In genomic region chr3:12754315-12754714, GRCh38 we compare ENCODE assay signal across 12 cellular contexts. TPM values are rescaled to one million over a fixed set of nuclear protein-coding genes. Genes with fewer than 3 reads are reported as not detected.
DNase-seq lines count a peak whose midpoint lies in the region; ATAC-seq and TF ChIP-seq lines count a peak whose summit lies in the region.
"Had no signal": no experiment of that assay in that cellular context is flagged by ENCODE, and none has a peak within 500 bp of the region (broad histone marks: within the 10 kb centered on the region; RNA-seq: fewer than 3 reads in every experiment).

No MANE protein-coding gene starts in this region.

- in situ Hi-C loops in mammary epithelial cell (cut with MboI; ENCODE audit: low sequenced_read_pairs in 2 of 2): no loop called here

- H3K4me2 ChIP-seq in PC-9 (peak overlapping the region; percentile 58), mammary epithelial cell (ENCODE audit: insufficient read depth, low read depth, low read length) (peak overlapping the region; percentile 18), mesenchymal stem cell (ENCODE audit: low read length, poor library complexity, severe bottlenecking) (no peak overlapping the region)

- peaks cover 58% of the 10 kb centered on the region; the same call in 1 of the 2 replicates for H3F3A ChIP-seq in PC-9 (ENCODE audit: insufficient read depth, low read depth)

- H2AK5ac ChIP-seq in mesenchymal stem cell (ENCODE audit: low read length, severe bottlenecking): peak overlapping the region; percentile 49

- POLR2A ChIA-PET in PC-9 (lab: Charles Lee; ENCODE audit: unreplicated experiment): interaction anchor here (0.7 kb wide), 1 partner anchor 12 kb away, joined by 5 read pairs; no protein-coding TSS in a partner anchor

- H3K79me1 ChIP-seq in mesenchymal stem cell (replicated peaks; ENCODE audit: low read length, poor library complexity, severe bottlenecking): no peaks in the 10 kb centered on the region

- no peak overlapping the region for H3K9ac ChIP-seq in mammary epithelial cell (ENCODE audit: insufficient read depth, low read length)
- no peak overlapping the region for H3K9ac ChIP-seq in mesenchymal stem cell (ENCODE audit: low read length)

- H3K9me3 ChIP-seq in PC-9 (ENCODE audit: insufficient read depth, low read depth) (no peaks in the 10 kb centered on the region; the same call in 1 of the 2 replicates), mammary epithelial cell (replicated peaks; ENCODE audit: insufficient read depth, low read length) (no peaks in the 10 kb centered on the region), mesenchymal stem cell (ENCODE audit: control insufficient read depth, low read length) (no peaks in the 10 kb centered on the region)
- H3K9me3 ChIP-seq: HAP-1 had no signal

- H4K20me1 ChIP-seq in PC-9 (ENCODE audit: insufficient read depth): no peaks in the 10 kb centered on the region
- no peaks in the 10 kb centered on the region for H4K20me1 ChIP-seq in mammary epithelial cell (ENCODE audit: insufficient read depth, low read length)

- H3K36me3 ChIP-seq in PC-9 (ENCODE audit: low read depth) (peaks cover 3% of the 10 kb centered on the region; the same call in 1 of the 2 replicates), mammary epithelial cell (ENCODE audit: insufficient read depth, low read length) (peaks cover 20% of the 10 kb centered on the region), mesenchymal stem cell (ENCODE audit: control insufficient read depth in 1 of 2, insufficient read depth in 2 of 2, low read depth in 1 of 2, low read length in 2 of 2) (no peaks in the 10 kb centered on the region)
- H3K36me3 ChIP-seq: HAP-1 had no signal

- no peak overlapping the region for H2BK12ac ChIP-seq in mesenchymal stem cell (ENCODE audit: low read length in 2 of 2)

- H3K27me3 ChIP-seq in PC-9 (ENCODE audit: insufficient read depth, low read depth) (no peaks in the 10 kb centered on the region), mammary epithelial cell (ENCODE audit: insufficient read depth, low read length) (no peaks in the 10 kb centered on the region), mesenchymal stem cell (ENCODE audit: control insufficient read depth in 1 of 2, insufficient read depth in 1 of 2, low read length in 2 of 2) (peaks cover 0 to 18% of the 10 kb centered on the region in 2 experiments)

- BruUV-seq in PC-9 (replicated peaks; lab: Mats Ljungman, UMichigan) (no TSS peak), mammary epithelial cell (replicated peaks; lab: Mats Ljungman, UMichigan) (no TSS peak)

- no peak overlapping the region for H2BK120ac ChIP-seq in mesenchymal stem cell (ENCODE audit: low read depth, low read length)

- CTCF ChIA-PET in PC-9 (lab: Charles Lee): interaction anchor here (0.6 to 1.5 kb wide), 3 partner anchors 9 to 87 kb away, joined by 4 read pairs; partner anchors contain the start of gene RPL32
- CTCF ChIA-PET in mammary epithelial cell (lab: Charles Lee; ENCODE audit: low non-redundant PET): no interaction called here

- H2BK15ac ChIP-seq in mesenchymal stem cell (ENCODE audit: low read depth, poor library complexity, severe bottlenecking): no peak overlapping the region

- dilution Hi-C loops in mammary epithelial cell (cut with HindIII; ENCODE audit: low sequenced_read_pairs): no loop called here

- H3K9me2 ChIP-seq in PC-9 (ENCODE audit: insufficient read depth): no peaks in the 10 kb centered on the region; the same call in 1 of the 2 replicates

- 95% methylated on average over 1 of the region's 1 CpG for WGBS in mammary epithelial cell (ENCODE audit: low coverage, missing lambda C conversion rate)
- 100% methylated on average over 1 of the region's 1 CpG for WGBS in mesenchymal stem cell

- H3K4me1 ChIP-seq in PC-9 (replicated peaks; ENCODE audit: insufficient read depth) (peaks cover 79% of the 10 kb centered on the region), mammary epithelial cell (ENCODE audit: insufficient read depth, low read length) (peaks cover 68% of the 10 kb centered on the region), mesenchymal stem cell (ENCODE audit: control insufficient read depth, insufficient read depth, low read depth, low read length) (peaks cover 14% of the 10 kb centered on the region)
- H3K4me1 ChIP-seq: HAP-1 had no signal

- no peak overlapping the region for H3K18ac ChIP-seq in mesenchymal stem cell (ENCODE audit: low read depth in 1 of 2, low read length in 2 of 2)

- no peak for ATAC-seq in HG02884 (IDR thresholded peaks at IDR 0.05; ENCODE audit: unreplicated experiment)

- DNase-seq in PC-9 (no peak), mammary epithelial cell (no peak), mesenchymal stem cell (no peak), SHP77 treated with DMSO at 0.1 percent for 48 hours (lab: John Stamatoyannopoulos, UW) (no peak), NK-92 (lab: John Stamatoyannopoulos, UW; ENCODE audit: unreplicated experiment) (no peak)
- DNase-seq: GF-D8 had no signal

- H4K8ac ChIP-seq in mesenchymal stem cell (ENCODE audit: low read length): no peak overlapping the region

- H3K14ac ChIP-seq in mesenchymal stem cell (ENCODE audit: low read length in 2 of 2): no peak overlapping the region

- no peak overlapping the region for H4K91ac ChIP-seq in mesenchymal stem cell (ENCODE audit: low read length)

- H3K27ac ChIP-seq in C4-2B (peak overlapping the region; percentile 48), PC-9 (peak overlapping the region; percentile 93), mammary epithelial cell (ENCODE audit: insufficient read depth, low read depth, low read length) (no peak overlapping the region), mesenchymal stem cell (ENCODE audit: low read length, poor library complexity, severe bottlenecking) (no peak overlapping the region)

- H2BK5ac ChIP-seq in mesenchymal stem cell (ENCODE audit: low read depth, low read length, poor library complexity, severe bottlenecking): no peak overlapping the region

- no peak overlapping the region for H3K4ac ChIP-seq in mesenchymal stem cell (ENCODE audit: low read depth in 1 of 2, low read length in 2 of 2)

- no peak overlapping the region for H3K23ac ChIP-seq in mesenchymal stem cell (ENCODE audit: low read length in 2 of 2)

- no peak overlapping the region for H3K4me3 ChIP-seq in PC-9
- no peak overlapping the region for H3K4me3 ChIP-seq in mammary epithelial cell (replicated peaks in 1 of 3; ENCODE audit: insufficient read depth in 1 of 3, low read depth in 2 of 3, low read length in 3 of 3)
- H3K4me3 ChIP-seq in mesenchymal stem cell (ENCODE audit: insufficient read depth in 1 of 2, low read depth in 1 of 2, low read length in 2 of 2): no peak overlapping the region
- H3K4me3 ChIP-seq: HAP-1 had no signal

- TF ChIP-seq CTCF in C4-2B (conservative IDR thresholded peaks at IDR 0.05): no peak
- no peak for TF ChIP-seq CTCF in PC-9 (conservative IDR thresholded peaks at IDR 0.05)
- TF ChIP-seq CTCF in mammary epithelial cell (conservative IDR thresholded peaks at IDR 0.05 in 1 of 2, IDR thresholded peaks at IDR 0.05 in 1 of 2; ENCODE audit: extremely low read depth in 1 of 2, insufficient read depth in 1 of 2, low read depth in 1 of 2, low read length in 2 of 2): no peak

- intact Hi-C loops in PC-9 (cut with micrococcal nuclease; ENCODE audit: unreplicated experiment) (loop anchor here (5.0 to 10.0 kb wide), 4 partner anchors 58 to 560 kb away; partner anchors contain the start of gene RAF1), mammary epithelial cell (cut with micrococcal nuclease) (no loop called here)

- H2AFZ ChIP-seq in PC-9 (no peak overlapping the region), mammary epithelial cell (ENCODE audit: low read depth, low read length) (no peak overlapping the region), mesenchymal stem cell (ENCODE audit: low read depth, low read length) (no peak overlapping the region)

- H3K79me2 ChIP-seq in PC-9 (ENCODE audit: low read depth) (peaks cover 22% of the 10 kb centered on the region; the same call in 1 of the 2 replicates), mammary epithelial cell (ENCODE audit: insufficient read depth, low read length) (peaks cover 92% of the 10 kb centered on the region)

RNA-seq across cellular contexts. Expression of gene TMEM40, which starts 4.7 kb away (rescaled TPM):
- total RNA-seq in PC-9 (2021) (30.5 and 33.9 TPM in 2 replicates), mammary epithelial cell (100 to 1,000 TPM in 1 of 2 donors, 10 to 100 TPM in 1; 53.3 to 224 TPM)
- 124 TPM for polyA plus RNA-seq in mammary epithelial cell
- 126 TPM for polyA minus RNA-seq in mammary epithelial cell
- polyA plus RNA-seq in mesenchymal stem cell (2013, experiment 1 of 2): 0.08 TPM
- 0.03 TPM for polyA plus RNA-seq in mesenchymal stem cell (2013, experiment 2 of 2)
- total RNA-seq: A172, H1, HT1080 had no signal

RNA-seq across cellular contexts. Expression of gene CAND2, which starts 42.2 kb away (rescaled TPM):
- total RNA-seq in PC-9 (2021) (0.30 and 0.37 TPM in 2 replicates), mammary epithelial cell (1 to 10 TPM in 1 of 2 donors, under 1 TPM in 1; 0.42 to 1.7 TPM)
- polyA plus RNA-seq in mammary epithelial cell: 0.19 TPM
- polyA minus RNA-seq in mammary epithelial cell: not detected
- polyA plus RNA-seq in mesenchymal stem cell (2013, experiment 1 of 2): 3.9 TPM
- polyA plus RNA-seq in mesenchymal stem cell (2013, experiment 2 of 2): 3.7 TPM

Comparison
In these comparisons a context has a peak if more than half of its experiments do, and no peak if none do; other contexts are left out.
1. H3K27ac ChIP-seq: peak in C4-2B (single experiment) and PC-9 (single experiment); none in mammary epithelial cell (single experiment) and mesenchymal stem cell (single experiment).